In genomic region chr9:16257604-16258003, GRCh38 we compare ENCODE assay signal across 1 cellular context.
TF ChIP-seq lines count a peak whose summit lies in the region.

No MANE protein-coding gene starts in this region.

TF ChIP-seq in H1, 55 proteins besides CTCF, POLR2A, EP300 and RAD21 (continued from another document):
- TF ChIP-seq CREB1 (IDR thresholded peaks at IDR 0.05) (no peak), RNF2 (IDR thresholded peaks at IDR 0.05; ENCODE audit: borderline replicate concordance, low read depth, low read length, missing control alignments, poor library complexity, severe bottlenecking) (no peak), SAP30 (IDR thresholded peaks at IDR 0.05; ENCODE audit: insufficient read depth, insufficient replicate concordance, low read length) (no peak), MAX (IDR thresholded peaks at IDR 0.05) (no peak), RXRA (IDR thresholded peaks at IDR 0.05; ENCODE audit: insufficient read depth, low read depth, low read length) (no peak), PHF8 (conservative IDR thresholded peaks at IDR 0.05; ENCODE audit: low read depth, low read length) (no peak), SIN3A (conservative IDR thresholded peaks at IDR 0.05 in 1 of 2, IDR thresholded peaks at IDR 0.05 in 1 of 2; ENCODE audit: low read depth in 1 of 2, low read length in 2 of 2) (no peak), CHD7 (IDR thresholded peaks at IDR 0.05; ENCODE audit: insufficient replicate concordance, low read length) (no peak)
